11 cellular contexts compared by ENCODE assay signal in the genomic region with DNA sequence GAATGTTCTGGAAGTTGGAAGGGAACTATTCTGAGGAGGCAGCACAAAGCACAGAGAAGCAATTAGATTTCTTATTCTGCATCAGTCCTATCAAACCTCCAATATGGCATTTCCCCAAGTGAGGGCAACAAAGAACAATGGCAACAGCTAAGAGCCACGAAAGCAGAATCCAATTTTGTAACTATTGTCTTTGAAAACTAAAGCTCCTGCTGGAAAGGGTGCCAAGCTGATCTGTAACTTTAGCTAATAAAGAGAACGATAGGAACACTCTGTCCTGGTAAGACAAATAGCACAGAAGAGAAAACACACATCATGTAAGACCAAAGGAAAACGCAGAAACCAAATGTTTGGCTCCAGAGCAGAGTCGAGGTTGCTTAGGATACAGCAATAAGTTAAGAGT.
"Had no signal": no experiment of that assay in that cellular context is flagged by ENCODE, and none has a peak within 500 bp of the region (broad histone marks: within the 10 kb centered on the region; RNA-seq: fewer than 3 reads in every experiment).

No MANE protein-coding gene starts in this region.

- H3K79me2 ChIP-seq: hepatocyte had no signal

- H3K27ac ChIP-seq: hepatocyte, neural progenitor cell, ovary, skin epidermis, thoracic aorta had no signal

- H2AFZ ChIP-seq: hepatocyte, neural progenitor cell had no signal

- H3K9me3 ChIP-seq: ovary, thoracic aorta had no signal

- FAIRE-seq: endothelial cell of umbilical vein had no signal

- H3K36me3 ChIP-seq: neural progenitor cell, ovary, thoracic aorta had no signal

- DNase-seq: activated CD4-positive, alpha-beta T cell treated with anti-CD3 and anti-CD28 coated beads, Interleukin-2, amount 10 ng/mL, durations not matched to agents 7 days and 5 days; activated CD4-positive, CD25-positive, alpha-beta regulatory T cell; activated naive CD4-positive, alpha-beta T cell treated with anti-CD3 and anti-CD28 coated beads, Interleukin-2, amount 10 ng/mL, durations not matched to agents 7 days and 5 days; ovary; T-helper 17 cell had no signal

- H3K27me3 ChIP-seq: hepatocyte, neural progenitor cell, ovary had no signal

- H3K4me2 ChIP-seq: hepatocyte, neural progenitor cell had no signal

- H3K4me3 ChIP-seq: hepatocyte, neural progenitor cell, ovary, skin epidermis, thoracic aorta had no signal

- H3K9ac ChIP-seq: neural progenitor cell had no signal

- ATAC-seq: stimulated activated memory B cell treated with anti-CD40 and anti-IgM and Interleukin-4, amounts not matched to agents 10 μg/mL and 1 μg/mL and 100 μg/mL, for 72 hours; T-helper 17 cell had no signal
